Comparison of ENCODE assay signal across 25 cellular contexts in genomic region chr14:66072190-66072905, GRCh38.
"Had no signal": no experiment of that assay in that cellular context is flagged by ENCODE, and none has a peak within 500 bp of the region (broad histone marks: within the 10 kb centered on the region; RNA-seq: fewer than 3 reads in every experiment).

No MANE protein-coding gene starts in this region.

- DNase-seq: activated CD4-positive, alpha-beta T cell treated with anti-CD3 and anti-CD28 coated beads, Interleukin-2, amount 10 ng/mL, durations not matched to agents 7 days and 5 days; activated CD4-positive, alpha-beta T cell treated with anti-CD3 and anti-CD28 coated beads, Interleukin-2, amount 50 U/mL, for 48 hours; activated CD8-positive, alpha-beta T cell treated with anti-CD3 and anti-CD28 coated beads, Interleukin-2, amount 10 ng/mL, durations not matched to agents 7 days and 5 days; activated gamma-delta T cell; activated naive CD4-positive, alpha-beta T cell treated with Interleukin-2 at 50 U/mL for 16 hours; activated naive CD8-positive, alpha-beta T cell treated with anti-CD3 and anti-CD28 coated beads, Interleukin-2, amount 10 ng/mL, durations not matched to agents 7 days and 5 days; activated T-cell treated with anti-CD3 and anti-CD28 coated beads, Interleukin-2, amount 50 U/mL, for 24 hours; amygdala; NCI-H1092 treated with DMSO at 0.1 percent for 48 hours; NCI-H146; NCI-H187; NCI-H2081; NCI-H2227 treated with DMSO at 0.1 percent for 48 hours; NCI-H446; NCI-H510A treated with DMSO at 0.1 percent for 48 hours; NCI-H526 treated with DMSO at 0.1 percent for 48 hours; PC-3; Peyer's patch; RPMI8226; SHP77 treated with DMSO at 0.1 percent for 48 hours; SK-N-SH had no signal

- H3K9ac ChIP-seq: KMS-11, SK-N-SH had no signal

- H3K27ac ChIP-seq: ascending aorta, cardiac muscle cell, KMS-11, Peyer's patch, SJSA1 had no signal

- H3K4me3 ChIP-seq: ascending aorta, cardiac muscle cell, Peyer's patch, SJSA1 had no signal

- H3K27me3 ChIP-seq: ascending aorta, cardiac muscle cell, Peyer's patch had no signal

- H3K9me3 ChIP-seq: ascending aorta, Peyer's patch, SJSA1, SK-N-SH had no signal

- H3K4me2 ChIP-seq: KMS-11, SK-N-SH had no signal

- H3K9me2 ChIP-seq: SK-N-SH had no signal

- H3K36me3 ChIP-seq: ascending aorta, cardiac muscle cell, Peyer's patch, SJSA1 had no signal
